ENCODE assay signal across 25 cellular contexts in the genomic region with DNA sequence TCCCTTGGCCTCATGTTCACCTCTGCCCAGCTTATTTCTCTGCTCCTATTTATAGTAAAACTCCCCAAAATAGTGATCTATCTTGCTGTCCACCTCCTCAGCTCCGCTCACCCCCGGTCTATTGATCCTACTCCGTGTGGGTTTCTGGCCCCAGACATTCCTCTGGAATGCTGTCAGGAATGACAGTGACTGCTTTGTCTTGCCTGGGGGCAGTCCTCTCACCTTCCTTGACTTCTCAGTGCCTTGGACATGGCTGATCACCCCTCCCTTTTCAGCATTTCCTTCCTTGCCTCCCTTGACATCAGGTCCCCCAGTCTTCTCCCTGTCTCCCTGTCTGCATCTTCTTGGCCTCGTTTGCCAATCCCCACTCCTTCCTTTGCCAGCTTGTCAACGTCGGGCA.
"Had no signal": no experiment of that assay in that cellular context is flagged by ENCODE, and none has a peak within 500 bp of the region (broad histone marks: within the 10 kb centered on the region; RNA-seq: fewer than 3 reads in every experiment).

No MANE protein-coding gene starts in this region.

- H3K36me3 Mint-ChIP-seq: immature natural killer cell; naive thymus-derived CD8-positive, alpha-beta T cell; stimulated activated effector memory CD8-positive, alpha-beta T cell treated with anti-CD3 and anti-CD28 coated beads, Interleukin-12 subunit alpha, Interleukin-12 subunit beta, amount 100 ng/mL, for 72 hours; type B pancreatic cell had no signal

- H3K27ac ChIP-seq: esophagus squamous epithelium, left lung, pancreas, sigmoid colon, stomach, thyroid gland, uterus had no signal

- H3K27ac Mint-ChIP-seq: effector memory CD8-positive, alpha-beta T cell; immature natural killer cell; nephron progenitor cell; stimulated activated effector memory CD8-positive, alpha-beta T cell treated with anti-CD3 and anti-CD28 coated beads, Interleukin-12 subunit alpha, Interleukin-12 subunit beta, amount 100 ng/mL, for 72 hours; type B pancreatic cell had no signal

- H3K9me3 ChIP-seq: esophagus squamous epithelium, pancreas, thyroid gland, uterus had no signal

- H3K4me3 ChIP-seq: esophagus squamous epithelium, left lung, pancreas, sigmoid colon, stomach, thyroid gland, uterus had no signal

- H3K4me3 Mint-ChIP-seq: effector memory CD8-positive, alpha-beta T cell; immature natural killer cell; naive thymus-derived CD8-positive, alpha-beta T cell; nephron progenitor cell; stimulated activated effector memory CD8-positive, alpha-beta T cell treated with anti-CD3 and anti-CD28 coated beads, Interleukin-12 subunit alpha, Interleukin-12 subunit beta, amount 100 ng/mL, for 72 hours; type B pancreatic cell had no signal

- H3K4me1 ChIP-seq: esophagus squamous epithelium, left lung, pancreas, sigmoid colon, stomach, thyroid gland, uterus had no signal

- DNase-seq: cerebellar nuclear complex; cortex of kidney; effector memory CD8-positive, alpha-beta T cell; erythroblast; esophagus squamous epithelium; foreskin melanocyte; hypothalamus; immature natural killer cell; left cardiac atrium; left lung; naive thymus-derived CD8-positive, alpha-beta T cell; nephron progenitor cell; occipital lobe; pancreas; sigmoid colon; stimulated activated CD4-positive, alpha-beta T cell treated with anti-CD3 and anti-CD28 coated beads, Interleukin-2, amount 100 ng/mL, for 24 hours; stimulated activated CD4-positive, alpha-beta T cell treated with anti-CD3 and anti-CD28 coated beads, Interleukin-4, amount 100 ng/mL, for 24 hours; stimulated activated naive CD4-positive, alpha-beta T cell treated with Interleukin-2 at 50 U/mL for 16 hours; stomach; thyroid gland; uterus had no signal

- H3K36me3 ChIP-seq: esophagus squamous epithelium, left lung, pancreas, sigmoid colon, stomach, thyroid gland, uterus had no signal

- ATAC-seq: effector memory CD8-positive, alpha-beta T cell; left cardiac atrium; left lung; naive thymus-derived CD8-positive, alpha-beta T cell; pancreas; stimulated activated effector memory CD8-positive, alpha-beta T cell treated with anti-CD3 and anti-CD28 coated beads, Interleukin-12 subunit alpha, Interleukin-12 subunit beta, amount 100 ng/mL, for 72 hours had no signal

- FAIRE-seq: endometrium, keratinocyte, pancreas had no signal

- H3K27me3 Mint-ChIP-seq: type B pancreatic cell had no signal

- H3K4me1 Mint-ChIP-seq: immature natural killer cell; naive thymus-derived CD8-positive, alpha-beta T cell; stimulated activated effector memory CD8-positive, alpha-beta T cell treated with anti-CD3 and anti-CD28 coated beads, Interleukin-12 subunit alpha, Interleukin-12 subunit beta, amount 100 ng/mL, for 72 hours had no signal

- H3K27me3 ChIP-seq: esophagus squamous epithelium, sigmoid colon, thyroid gland, uterus had no signal
